ENCODE assay signal across 16 cellular contexts in genomic region chr16:19850131-19850817, GRCh38. TPM values are rescaled to one million over a fixed set of nuclear protein-coding genes. Genes with fewer than 3 reads are reported as not detected.
A peak's percentile ranks its signal among the peaks of the same experiment; 100 is the strongest.
DNase-seq lines count a peak whose midpoint lies in the region; ATAC-seq and TF ChIP-seq lines count a peak whose summit lies in the region.
"Had no signal": no experiment of that assay in that cellular context is flagged by ENCODE, and none has a peak within 500 bp of the region (broad histone marks: within the 10 kb centered on the region; RNA-seq: fewer than 3 reads in every experiment).

No MANE protein-coding gene starts in this region.

- no peaks in the 10 kb centered on the region for H4K20me1 ChIP-seq in GM23338 (replicated peaks; ENCODE audit: insufficient read depth)
- H4K20me1 ChIP-seq: BLaER1 had no signal

- peaks cover 13% of the 10 kb centered on the region for H3K27me3 Mint-ChIP-seq in GM23338 (ENCODE audit: insufficient read depth, low read depth, poor library complexity)
- no peaks in the 10 kb centered on the region for H3K27me3 Mint-ChIP-seq in osteocyte (ENCODE audit: unreplicated experiment)

- no peaks in the 10 kb centered on the region for H3K36me3 ChIP-seq in GM23338 (ENCODE audit: insufficient read depth)
- H3K36me3 ChIP-seq in sigmoid colon: no peaks in the 10 kb centered on the region
- H3K36me3 ChIP-seq: BLaER1 had no signal

- no peak overlapping the region for H3K4me2 ChIP-seq in GM23338
- H3K4me2 ChIP-seq: BLaER1, PC-9 had no signal

- no peaks in the 10 kb centered on the region for H3K27me3 ChIP-seq in GM23338 (ENCODE audit: insufficient read depth)
- H3K27me3 ChIP-seq in sigmoid colon: no peaks in the 10 kb centered on the region
- H3K27me3 ChIP-seq: BLaER1 had no signal

- H3K4me3 Mint-ChIP-seq in GM23338: no peak overlapping the region
- H3K4me3 Mint-ChIP-seq in osteocyte (ENCODE audit: unreplicated experiment): no peak overlapping the region
- H3K4me3 Mint-ChIP-seq: CD8-positive, alpha-beta memory T cell; T-cell had no signal

- no peaks in the 10 kb centered on the region for H3K36me3 Mint-ChIP-seq in GM23338 (ENCODE audit: low read depth)
- H3K36me3 Mint-ChIP-seq in osteocyte (ENCODE audit: unreplicated experiment): no peaks in the 10 kb centered on the region
- H3K36me3 Mint-ChIP-seq: T-cell had no signal

- intact Hi-C loops in sigmoid colon (cut with DNase I): no loop called here

- WGBS in sigmoid colon, 2 donors: 91 to 93% methylated on average over 11 of the region's 11 CpGs

- no peak for TF ChIP-seq CTCF in GM23338 (conservative IDR thresholded peaks at IDR 0.05; ENCODE audit: low read depth in 2 of 2)
- TF ChIP-seq CTCF in sigmoid colon (IDR thresholded peaks at IDR 0.05): no peak
- TF ChIP-seq CTCF in osteocyte (IDR thresholded peaks at IDR 0.05): no peak

- H3K79me2 ChIP-seq in GM23338 (replicated peaks; ENCODE audit: insufficient read depth): no peaks in the 10 kb centered on the region

- H3K9me3 Mint-ChIP-seq in GM23338 (no peaks in the 10 kb centered on the region; the same call in 2 of the 3 replicates), osteocyte (ENCODE audit: unreplicated experiment) (no peaks in the 10 kb centered on the region)
- H3K9me3 Mint-ChIP-seq: CD8-positive, alpha-beta memory T cell; T-cell had no signal

- no peak overlapping the region for H2AFZ ChIP-seq in GM23338
- H2AFZ ChIP-seq: PC-9 had no signal

- TF ChIP-seq EP300 in sigmoid colon (IDR thresholded peaks at IDR 0.05): no peak

- no peaks in the 10 kb centered on the region for H3K9me2 ChIP-seq in GM23338 (ENCODE audit: insufficient read depth)

- H3K4me1 Mint-ChIP-seq in GM23338: peaks cover 43% of the 10 kb centered on the region
- no peaks in the 10 kb centered on the region for H3K4me1 Mint-ChIP-seq in osteocyte (ENCODE audit: unreplicated experiment)
- H3K4me1 Mint-ChIP-seq: CD8-positive, alpha-beta memory T cell; T-cell had no signal

- TF ChIP-seq POLR2A in sigmoid colon (IDR thresholded peaks at IDR 0.05): no peak

- DNase-seq in NCI-H1417 (lab: John Stamatoyannopoulos, UW) (peak in 2 of 3 experiments; percentile 3 to 37), NCI-H1417 treated with DMSO at 0.1 percent for 48 hours (lab: John Stamatoyannopoulos, UW) (no peak), GM23338 (ENCODE audit: low spot score) (no peak), sigmoid colon (peak; percentile 13), osteocyte (ENCODE audit: extremely low spot score, unreplicated experiment) (no peak), EL (no peak), cerebellum (ENCODE audit: low spot score) (no peak)
- DNase-seq: 8988T; CD8-positive, alpha-beta memory T cell; GDM1; NCI-H1694; NCI-H524; PC-9; T-cell had no signal

- no peak overlapping the region for H3K4me3 ChIP-seq in GM23338
- H3K4me3 ChIP-seq in sigmoid colon: no peak overlapping the region
- H3K4me3 ChIP-seq: BLaER1, PC-9 had no signal

- H3K4me1 ChIP-seq in GM23338 (ENCODE audit: insufficient read depth): peaks cover 40% of the 10 kb centered on the region
- peaks cover 0 to 5% (median 4%) of the 10 kb centered on the region in 4 donors for H3K4me1 ChIP-seq in sigmoid colon

- no peak overlapping the region for H3K27ac ChIP-seq in GM23338 (ENCODE audit: low read depth)
- H3K27ac ChIP-seq in cingulate gyrus (ENCODE audit: low read depth, low read length): peak overlapping the region; percentile 91
- no peak overlapping the region for H3K27ac ChIP-seq in sigmoid colon
- H3K27ac ChIP-seq: BLaER1, PC-9 had no signal

- H3F3A ChIP-seq in GM23338 (replicated peaks; ENCODE audit: low read depth): 0 out of 2 replicates have a peak, but pooled peaks cover 6% of the 10 kb centered on the region

- ATAC-seq in GM23338: no peak
- ATAC-seq: T-cell had no signal

- H3K27ac Mint-ChIP-seq in GM23338 (peak overlapping the region; percentile 22; the same call in 1 of the 2 replicates), osteocyte (ENCODE audit: unreplicated experiment) (no peak overlapping the region)
- H3K27ac Mint-ChIP-seq: CD8-positive, alpha-beta memory T cell; T-cell had no signal

- H3K9me3 ChIP-seq in sigmoid colon: no peaks in the 10 kb centered on the region
- H3K9me3 ChIP-seq: BLaER1 had no signal

TF ChIP-seq in GM23338, 12 proteins besides CTCF, POLR2A, EP300 and RAD21 (continues in another document):
- TF ChIP-seq ZNF462 (CRISPR knock-in tag; IDR thresholded peaks at IDR 0.05): no peak
- TF ChIP-seq ZNF114 (CRISPR knock-in tag; IDR thresholded peaks at IDR 0.05): no peak
- no peak for TF ChIP-seq EZH2 (IDR thresholded peaks at IDR 0.05; ENCODE audit: low read depth, unreplicated experiment)
- TF ChIP-seq EZH2phosphoT487 (IDR thresholded peaks at IDR 0.05; ENCODE audit: unreplicated experiment): no peak
- TF ChIP-seq POLR2AphosphoS5 (IDR thresholded peaks at IDR 0.05; ENCODE audit: low read depth): no peak

RNA-seq across cellular contexts. Expression of gene GPRC5B, which starts 34.4 kb away (rescaled TPM):
- 57.4 and 82.5 TPM in 2 replicates for total RNA-seq in GM23338 (2014; rRNA removed; shearing (Covaris generic))
- polyA plus RNA-seq in GM23338 (2016; fragmentation: Nextera tagmentation; extraction: Ambion mirVana): 70.9 and 85.6 TPM in 2 replicates
- total RNA-seq in sigmoid colon: 10 to 100 TPM in 3 of 4 donors, 1 to 10 TPM in 1; 6.7 to 20.6 (median 13.6) TPM
- polyA plus RNA-seq in sigmoid colon: 1 to 10 TPM; 1.6 to 8.4 (median 8.1) TPM
- total RNA-seq in osteocyte: 0.46 and 0.76 TPM in 2 replicates
- 37.1 TPM for total RNA-seq in cerebellum

Comparison
In these comparisons a context has a peak if more than half of its experiments do, and no peak if none do; other contexts are left out.
1. DNase-seq: peak in NCI-H1417 (2 of 3) and sigmoid colon (single experiment); none in NCI-H1417 treated with DMSO at 0.1 percent for 48 hours (single experiment), GM23338 (single experiment), osteocyte (single experiment), EL (single experiment) and cerebellum (single experiment).